In genomic region chr17:30586818-30587595, GRCh38 we compare ENCODE assay signal across 14 cellular contexts.
DNase-seq lines count a peak whose midpoint lies in the region; ATAC-seq and TF ChIP-seq lines count a peak whose summit lies in the region.
"Had no signal": no experiment of that assay in that cellular context is flagged by ENCODE, and none has a peak within 500 bp of the region (broad histone marks: within the 10 kb centered on the region; RNA-seq: fewer than 3 reads in every experiment).

No MANE protein-coding gene starts in this region.

- H3K4me1 Mint-ChIP-seq in activated naive CD4-positive, alpha-beta T cell treated with anti-CD3 and anti-CD28 coated beads for 36 hours (ENCODE audit: low read depth) = no peaks in the 10 kb centered on the region

- H2AFZ ChIP-seq in HCT116 (ENCODE audit: low read depth, low read length, poor library complexity, severe bottlenecking) = no peak overlapping the region
- H2AFZ ChIP-seq in mesenchymal stem cell (ENCODE audit: low read depth, low read length) = no peak overlapping the region

- no peaks in the 10 kb centered on the region for H3K9me3 Mint-ChIP-seq in activated naive CD4-positive, alpha-beta T cell treated with anti-CD3 and anti-CD28 coated beads for 36 hours
- H3K9me3 Mint-ChIP-seq: activated CD4-positive, alpha-beta T cell treated with anti-CD3 and anti-CD28 coated beads, Interleukin-2, amount 10 ng/mL, durations not matched to agents 7 days and 5 days had no signal

- DNase-seq in Caki2 (ENCODE audit: low read depth) (peak; percentile 22), HCT116 (ENCODE audit: low read depth, low spot score) (no peak), astrocyte of the spinal cord (ENCODE audit: low read depth, low spot score) (peak; percentile 46), mesenchymal stem cell (peak; percentile 77), GM20000 (ENCODE audit: low spot score) (no peak), aorta (no peak)
- no peak for DNase-seq in activated naive CD4-positive, alpha-beta T cell treated with anti-CD3 and anti-CD28 coated beads for 36 hours
- no peak for DNase-seq in effector CD4-positive, alpha-beta T cell
- DNase-seq: activated CD4-positive, alpha-beta T cell treated with anti-CD3 and anti-CD28 coated beads, Interleukin-2, amount 10 ng/mL, durations not matched to agents 7 days and 5 days; NCI-H1048; NCI-H526; spleen had no signal

- no peaks in the 10 kb centered on the region for H3K36me3 Mint-ChIP-seq in activated naive CD4-positive, alpha-beta T cell treated with anti-CD3 and anti-CD28 coated beads for 36 hours (ENCODE audit: low read depth)

- H3K4me1 ChIP-seq in HCT116 (ENCODE audit: control insufficient read depth in 1 of 2, insufficient read depth in 2 of 2, low read length in 2 of 2) (peaks cover 0 to 8% of the 10 kb centered on the region in 2 experiments; a peak in 2 of 4 replicates), mesenchymal stem cell (ENCODE audit: control insufficient read depth, insufficient read depth, low read depth, low read length) (no peaks in the 10 kb centered on the region), aorta (ENCODE audit: control insufficient read depth in 1 of 2, insufficient read depth in 2 of 2, low read length in 2 of 2) (no peaks in the 10 kb centered on the region)
- H3K4me1 ChIP-seq: spleen had no signal

- no peaks in the 10 kb centered on the region for H4K20me1 ChIP-seq in HCT116 (ENCODE audit: insufficient read depth)

- no peak overlapping the region for H3K4ac ChIP-seq in mesenchymal stem cell (ENCODE audit: low read depth in 1 of 2, low read length in 2 of 2)

- TF ChIP-seq POLR2A in HCT116 (IDR thresholded peaks at IDR 0.05; ENCODE audit: borderline replicate concordance, extremely low read depth, insufficient read depth, insufficient read length) = no peak

- no peak for TF ChIP-seq RAD21 in HCT116 (IDR thresholded peaks at IDR 0.05; ENCODE audit: low read depth)

- H2AK5ac ChIP-seq in mesenchymal stem cell (ENCODE audit: low read length, severe bottlenecking) = no peak overlapping the region

- H3K27me3 ChIP-seq in HCT116 (ENCODE audit: insufficient read depth, low read length) (no peaks in the 10 kb centered on the region), mesenchymal stem cell (ENCODE audit: control insufficient read depth in 1 of 2, insufficient read depth in 1 of 2, low read length in 2 of 2) (no peaks in the 10 kb centered on the region), aorta (ENCODE audit: control insufficient read depth in 1 of 2, insufficient read depth in 2 of 2, low read length in 1 of 2) (no peaks in the 10 kb centered on the region)
- H3K27me3 ChIP-seq: spleen had no signal

- H4K8ac ChIP-seq in mesenchymal stem cell (ENCODE audit: low read length) = peak overlapping the region; percentile 42

- H2BK12ac ChIP-seq in mesenchymal stem cell (ENCODE audit: low read length in 2 of 2) = no peak overlapping the region

- H3K36me3 ChIP-seq in HCT116 (ENCODE audit: control insufficient read depth in 1 of 2, insufficient read depth in 2 of 2, low read length in 2 of 2) (no peaks in the 10 kb centered on the region), mesenchymal stem cell (ENCODE audit: control insufficient read depth in 1 of 2, insufficient read depth in 2 of 2, low read depth in 1 of 2, low read length in 2 of 2) (no peaks in the 10 kb centered on the region), aorta (ENCODE audit: control insufficient read depth in 1 of 2, insufficient read depth in 2 of 2, low read length in 1 of 2) (no peaks in the 10 kb centered on the region)
- H3K36me3 ChIP-seq: spleen had no signal

- no peak overlapping the region for H2BK120ac ChIP-seq in mesenchymal stem cell (ENCODE audit: low read depth, low read length)

- H3K4me2 ChIP-seq in HCT116 (ENCODE audit: low read length) (peak overlapping the region; percentile 39), mesenchymal stem cell (ENCODE audit: low read length, poor library complexity, severe bottlenecking) (no peak overlapping the region)

- no peak overlapping the region for H3K14ac ChIP-seq in mesenchymal stem cell (ENCODE audit: low read length in 2 of 2)

- RAD21 ChIA-PET in HCT116 (lab: Charles Lee; ENCODE audit: low non-redundant PET in 1 of 2, low total read pairs in 2 of 2, uncharacterized antibody in 2 of 2, unreplicated experiment in 2 of 2) = interaction anchor here in 1 of 2 experiments (0.6 kb wide), 1 partner anchor 970 kb away, joined by 3 read pairs; no protein-coding TSS in a partner anchor

- intact Hi-C loops in HCT116 (cut with micrococcal nuclease) = no loop called here
- intact Hi-C loops in aorta (cut with DNase I) = loop anchor here in 1 of 2 donors (10.0 kb wide), 1 partner anchor 62 kb away; no protein-coding TSS in a partner anchor
- intact Hi-C loops in activated naive CD4-positive, alpha-beta T cell treated with anti-CD3 and anti-CD28 coated beads for 36 hours (cut with micrococcal nuclease) = no loop called here

- no peak overlapping the region for H3K9ac ChIP-seq in HCT116 (ENCODE audit: low read length)
- peak overlapping the region; percentile 33 for H3K9ac ChIP-seq in mesenchymal stem cell (ENCODE audit: low read length)

- ATAC-seq in HCT116 (no peak), aorta (ENCODE audit: low FRiP score) (no peak)

- H3K18ac ChIP-seq in mesenchymal stem cell (ENCODE audit: low read depth in 1 of 2, low read length in 2 of 2) = no peak overlapping the region

- H3K23ac ChIP-seq in mesenchymal stem cell (ENCODE audit: low read length in 2 of 2) = no peak overlapping the region

- no peak overlapping the region for H3K4me3 Mint-ChIP-seq in activated naive CD4-positive, alpha-beta T cell treated with anti-CD3 and anti-CD28 coated beads for 36 hours
- H3K4me3 Mint-ChIP-seq: activated CD4-positive, alpha-beta T cell treated with anti-CD3 and anti-CD28 coated beads, Interleukin-2, amount 10 ng/mL, durations not matched to agents 7 days and 5 days; nephron had no signal

- no peaks in the 10 kb centered on the region for H3K79me2 ChIP-seq in HCT116 (ENCODE audit: insufficient read depth, low read length)

- no peak overlapping the region for H4K91ac ChIP-seq in mesenchymal stem cell (ENCODE audit: low read length)

- 94% methylated on average over 5 of the region's 5 CpGs for WGBS in mesenchymal stem cell
- 95 to 98% methylated on average over 5 of the region's 5 CpGs for WGBS in aorta, 2 donors

- no peak overlapping the region for H3K27ac ChIP-seq in HCT116 (ENCODE audit: low read depth, low read length)
- H3K27ac ChIP-seq in mesenchymal stem cell (ENCODE audit: low read length, poor library complexity, severe bottlenecking) = no peak overlapping the region
- H3K27ac ChIP-seq in aorta (ENCODE audit: low read depth in 1 of 2, low read length in 2 of 2) = no peak overlapping the region
- H3K27ac ChIP-seq: SK-N-MC, spleen had no signal

- no TSS peak for BruUV-seq in HCT116 (replicated peaks; lab: Mats Ljungman, UMichigan)

- H3K9me3 ChIP-seq in HCT116 (ENCODE audit: control insufficient read depth in 1 of 2, insufficient read depth in 1 of 2, low read depth in 1 of 2, low read length in 2 of 2) (no peaks in the 10 kb centered on the region), mesenchymal stem cell (ENCODE audit: control insufficient read depth, low read length) (no peaks in the 10 kb centered on the region), aorta (ENCODE audit: control insufficient read depth, low read length) (no peaks in the 10 kb centered on the region)

- H3K4me3 ChIP-seq in HCT116 (replicated peaks in 1 of 2; ENCODE audit: low read depth in 1 of 2, low read length in 2 of 2) (no peak overlapping the region), astrocyte of the spinal cord (ENCODE audit: low read depth, low read length) (no peak overlapping the region), mesenchymal stem cell (ENCODE audit: insufficient read depth in 1 of 2, low read depth in 1 of 2, low read length in 2 of 2) (no peak overlapping the region), aorta (ENCODE audit: low read length in 2 of 2) (no peak overlapping the region)
- H3K4me3 ChIP-seq: SK-N-MC, spleen had no signal

- no peak overlapping the region for H2BK5ac ChIP-seq in mesenchymal stem cell (ENCODE audit: low read depth, low read length, poor library complexity, severe bottlenecking)

- TF ChIP-seq CTCF in HCT116 (IDR thresholded peaks at IDR 0.05 in 2 of 3, conservative IDR thresholded peaks at IDR 0.05 in 1 of 3; ENCODE audit: borderline replicate concordance in 1 of 3, insufficient read depth in 1 of 3, low read depth in 2 of 3, low read length in 2 of 3) = no peak
- TF ChIP-seq CTCF in astrocyte of the spinal cord (IDR thresholded peaks at IDR 0.05; ENCODE audit: low read depth, low read length) = no peak
- TF ChIP-seq CTCF in GM20000 (IDR thresholded peaks at IDR 0.05; ENCODE audit: extremely low read depth, missing control alignments) = no peak

- H3K27me3 Mint-ChIP-seq in activated naive CD4-positive, alpha-beta T cell treated with anti-CD3 and anti-CD28 coated beads for 36 hours (ENCODE audit: low read depth) = no peaks in the 10 kb centered on the region
- H3K27me3 Mint-ChIP-seq: activated CD4-positive, alpha-beta T cell treated with anti-CD3 and anti-CD28 coated beads, Interleukin-2, amount 10 ng/mL, durations not matched to agents 7 days and 5 days had no signal

- CTCF ChIA-PET in HCT116 (lab: Charles Lee) = no interaction called here
- CTCF ChIA-PET in activated naive CD4-positive, alpha-beta T cell treated with anti-CD3 and anti-CD28 coated beads for 36 hours (lab: Charles Lee) = no interaction called here

- no peaks in the 10 kb centered on the region for H3K79me1 ChIP-seq in mesenchymal stem cell (replicated peaks; ENCODE audit: low read length, poor library complexity, severe bottlenecking)

- H2BK15ac ChIP-seq in mesenchymal stem cell (ENCODE audit: low read depth, poor library complexity, severe bottlenecking) = no peak overlapping the region

- POLR2A ChIA-PET in HCT116 (lab: Charles Lee) = no interaction called here

- in situ Hi-C loops in Caki2 (cut with HindIII; ENCODE audit: low pct_unique_long_range_greater_than_20kb, low sequenced_read_pairs) = no loop called here
- in situ Hi-C loops in astrocyte of the spinal cord (cut with HindIII; ENCODE audit: low sequenced_read_pairs) = no loop called here

- no peaks in the 10 kb centered on the region for H3K9me2 ChIP-seq in HCT116 (ENCODE audit: insufficient read depth)

- H3K27ac Mint-ChIP-seq in activated naive CD4-positive, alpha-beta T cell treated with anti-CD3 and anti-CD28 coated beads for 36 hours = no peak overlapping the region
- H3K27ac Mint-ChIP-seq: activated CD4-positive, alpha-beta T cell treated with anti-CD3 and anti-CD28 coated beads, Interleukin-2, amount 10 ng/mL, durations not matched to agents 7 days and 5 days; nephron had no signal

TF ChIP-seq in HCT116, 20 proteins besides CTCF, POLR2A, EP300 and RAD21 (continues in another document):
- TF ChIP-seq ELF1 (IDR thresholded peaks at IDR 0.05; ENCODE audit: borderline replicate concordance, low read depth) (0 out of 2 replicates have a peak, but pooled peaks have one; percentile 30), ZNF274 (IDR thresholded peaks at IDR 0.05; ENCODE audit: low read depth, low read length) (no peak)

Comparison
In these comparisons a context has a peak if more than half of its experiments do, and no peak if none do; other contexts are left out.
1. DNase-seq: peak in Caki2 (single experiment), astrocyte of the spinal cord (single experiment) and mesenchymal stem cell (single experiment); none in HCT116 (single experiment), GM20000 (single experiment), aorta (0 of 2), activated naive CD4-positive, alpha-beta T cell treated with anti-CD3 and anti-CD28 coated beads for 36 hours (single experiment) and effector CD4-positive, alpha-beta T cell (single experiment).